In genomic region chr2:196677404-196677803, GRCh38 we compare ENCODE assay signal across 12 cellular contexts. TPM values are rescaled to one million over a fixed set of nuclear protein-coding genes. Genes with fewer than 3 reads are reported as not detected.
DNase-seq lines count a peak whose midpoint lies in the region; ATAC-seq and TF ChIP-seq lines count a peak whose summit lies in the region.
"Had no signal": no experiment of that assay in that cellular context is flagged by ENCODE, and none has a peak within 500 bp of the region (broad histone marks: within the 10 kb centered on the region; RNA-seq: fewer than 3 reads in every experiment).

No MANE protein-coding gene starts in this region.

- TF ChIP-seq CTCF in gastrocnemius medialis (IDR thresholded peaks at IDR 0.05 in 4 of 5, conservative IDR thresholded peaks at IDR 0.05 in 1 of 5), result no peak

- H3K27ac ChIP-seq in gastrocnemius medialis, result no peak overlapping the region

- H3K4me1 ChIP-seq in gastrocnemius medialis, result no peaks in the 10 kb centered on the region

- intact Hi-C loops in gastrocnemius medialis (cut with DNase I; ENCODE audit: low total_unique reads), result no loop called here

- no peak overlapping the region for H3K4me3 ChIP-seq in MG63
- no peak overlapping the region for H3K4me3 ChIP-seq in gastrocnemius medialis

- H3K36me3 ChIP-seq in MG63 (peaks cover 15% of the 10 kb centered on the region), gastrocnemius medialis (no peaks in the 10 kb centered on the region)

- in situ Hi-C loops in gastrocnemius medialis (cut with MboI; ENCODE audit: low sequenced_read_pairs in 4 of 4), result no loop called here

- no peak for TF ChIP-seq POLR2A in gastrocnemius medialis (IDR thresholded peaks at IDR 0.05)

- H3K9me3 ChIP-seq in MG63, result no peaks in the 10 kb centered on the region
- H3K9me3 ChIP-seq in gastrocnemius medialis, result no peaks in the 10 kb centered on the region

- DNase-seq in EH (ENCODE audit: low read depth) (peak; percentile 38), MG63 (peak; percentile 3), dermis blood vessel endothelial cell (peak; percentile 19), lung microvascular endothelial cell (ENCODE audit: low read depth in 2 of 2) (peak; percentile 30 to 49), gastrocnemius medialis (no peak)
- DNase-seq: DND-41; effector memory CD8-positive, alpha-beta T cell; nucleus accumbens; stimulated activated CD4-positive, alpha-beta T cell treated with anti-CD3 and anti-CD28 coated beads, Interleukin-4, amount 100 ng/mL, for 24 hours had no signal

- ATAC-seq in gastrocnemius medialis (no peak), GM18861 (IDR thresholded peaks at IDR 0.05; ENCODE audit: unreplicated experiment) (no peak), HG02884 (IDR thresholded peaks at IDR 0.05; ENCODE audit: unreplicated experiment) (no peak), HG02852 (IDR thresholded peaks at IDR 0.05; ENCODE audit: unreplicated experiment) (no peak)
- ATAC-seq: effector memory CD8-positive, alpha-beta T cell had no signal

- H3K27me3 ChIP-seq in MG63 (no peaks in the 10 kb centered on the region), gastrocnemius medialis (no peaks in the 10 kb centered on the region)

RNA-seq across cellular contexts. Expression of gene CCDC150, which starts 37.9 kb away (rescaled TPM):
- 3.3 and 3.5 TPM in 2 replicates for total RNA-seq in MG63 (2014; rRNA removed; shearing (Covaris generic); ENCODE audit: low replicate concordance)
- 9.1 and 10.9 TPM in 2 replicates for total RNA-seq in dermis blood vessel endothelial cell
- total RNA-seq in lung microvascular endothelial cell, result 3.9 and 6.2 TPM in 2 replicates
- under 1 TPM in 2 of 4 donors, not detected in 2; 0.31 to 0.83 TPM for total RNA-seq in gastrocnemius medialis

Comparison
In these comparisons a context has a peak if more than half of its experiments do, and no peak if none do; other contexts are left out.
1. DNase-seq: peak in EH (single experiment), MG63 (single experiment), dermis blood vessel endothelial cell (single experiment) and lung microvascular endothelial cell (2 of 2); none in gastrocnemius medialis (0 of 2).